In the genomic region with DNA sequence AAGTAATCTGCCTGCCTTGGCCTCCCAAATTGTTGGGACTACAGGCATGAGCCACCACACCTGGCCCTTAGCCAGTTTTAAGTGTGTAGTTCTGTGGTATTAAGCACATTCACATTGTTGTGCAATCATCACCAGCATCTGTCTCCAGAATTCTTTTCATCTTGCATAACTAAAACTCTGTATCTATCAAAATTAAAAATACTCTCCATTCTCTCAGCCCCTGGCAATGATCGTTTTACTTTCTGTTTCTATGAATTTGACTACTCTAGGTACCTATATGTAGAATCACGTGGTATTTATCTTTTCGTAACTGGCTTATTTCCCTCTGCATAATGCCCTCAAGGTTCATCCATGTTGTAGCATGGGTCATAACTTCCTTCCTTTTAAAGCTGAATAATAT, we compare ENCODE assay signal across 15 cellular contexts. TPM values are rescaled to one million over a fixed set of nuclear protein-coding genes. Genes with fewer than 3 reads are reported as not detected.
A peak's percentile ranks its signal among the peaks of the same experiment; 100 is the strongest.
DNase-seq lines count a peak whose midpoint lies in the region; ATAC-seq and TF ChIP-seq lines count a peak whose summit lies in the region.
"Had no signal": no experiment of that assay in that cellular context is flagged by ENCODE, and none has a peak within 500 bp of the region (broad histone marks: within the 10 kb centered on the region; RNA-seq: fewer than 3 reads in every experiment).

No MANE protein-coding gene starts in this region.

- DNase-seq in EL (peak; percentile 86), M059J (ENCODE audit: low read depth) (peak; percentile 78), cardiac fibroblast (ENCODE audit: low read depth in 2 of 2) (peak; percentile 85 to 95), lung microvascular endothelial cell (ENCODE audit: low read depth in 2 of 2) (peak; percentile 29 to 76), DMS79 (lab: John Stamatoyannopoulos, UW) (no peak), NCI-H2227 treated with DMSO at 0.1 percent for 48 hours (lab: John Stamatoyannopoulos, UW) (no peak), pons (ENCODE audit: low spot score) (no peak)
- DNase-seq: activated gamma-delta T cell; CD4-positive, CD25-positive, alpha-beta regulatory T cell; endodermal cell; naive B cell; NCI-H2107; stimulated activated CD4-positive, alpha-beta T cell treated with anti-CD3 and anti-CD28 coated beads, Interleukin-4, amount 100 ng/mL, for 1 hour had no signal

- ATAC-seq in HG03565 (IDR thresholded peaks at IDR 0.05; ENCODE audit: unreplicated experiment) = no peak

- no peak overlapping the region for H3K4me3 ChIP-seq in cardiac fibroblast (replicated peaks in 1 of 2; ENCODE audit: low read depth in 2 of 2, low read length in 2 of 2)
- H3K4me3 ChIP-seq: hepatocyte had no signal

- TF ChIP-seq CTCF in cardiac fibroblast (IDR thresholded peaks at IDR 0.05; ENCODE audit: low read depth, low read length) = no peak

RNA-seq across cellular contexts. Expression of a gene that starts 45.5 kb away (rescaled TPM):
- total RNA-seq in M059J (2014; rRNA removed; shearing (Covaris generic)) = 0.64 TPM in 1 of 2 replicates, not detected in the other
- total RNA-seq in lung microvascular endothelial cell = 252 and 394 TPM in 2 replicates
- total RNA-seq: endodermal cell had no signal

Comparison
In these comparisons a context has a peak if more than half of its experiments do, and no peak if none do; other contexts are left out.
1. DNase-seq: peak in EL (single experiment), M059J (single experiment), cardiac fibroblast (2 of 2) and lung microvascular endothelial cell (2 of 2); none in DMS79 (single experiment), NCI-H2227 treated with DMSO at 0.1 percent for 48 hours (single experiment) and pons (single experiment).
2. RNA of a gene that starts 45.5 kb away (total RNA-seq): 252 to 394 TPM in lung microvascular endothelial cell; 0.64 TPM in M059J; every median in the first group is over 100 times any median in the second.